In genomic region chr20:61416546-61416945, GRCh38 we compare ENCODE assay signal across 27 cellular contexts.
"Had no signal": no experiment of that assay in that cellular context is flagged by ENCODE, and none has a peak within 500 bp of the region (broad histone marks: within the 10 kb centered on the region; RNA-seq: fewer than 3 reads in every experiment).

No MANE protein-coding gene starts in this region.

- H3K9ac ChIP-seq: parathyroid adenoma had no signal

- DNase-seq: naive thymus-derived CD4-positive, alpha-beta T cell; natural killer cell; occipital lobe; ovary; psoas muscle; right cardiac atrium; right lobe of liver; sigmoid colon; small intestine; stimulated activated CD4-positive, alpha-beta T cell treated with anti-CD3 and anti-CD28 coated beads, Interleukin-12 subunit alpha, Interleukin-12 subunit beta, amount 100 ng/mL, for 4 hours; stimulated activated CD4-positive, alpha-beta T cell treated with anti-CD3 and anti-CD28 coated beads, Interleukin-1b, Interleukin-23, amount 100 ng/mL, for 48 hours; stimulated activated CD4-positive, alpha-beta T cell treated with anti-CD3 and anti-CD28 coated beads, Interleukin-4, amount 100 ng/mL, for 1 hour; stimulated activated CD4-positive, alpha-beta T cell treated with anti-CD3 and anti-CD28 coated beads, Interleukin-4, amount 100 ng/mL, for 4 hours; stimulated activated CD8-positive, alpha-beta memory T cell treated with anti-CD3 and anti-CD28 coated beads, Interleukin-4, amount 100 ng/mL, for 48 hours; stimulated activated naive CD4-positive, alpha-beta T cell; stimulated activated naive CD8-positive, alpha-beta T cell treated with anti-CD3 and anti-CD28 coated beads, Interleukin-15, amount 100 ng/mL, for 72 hours; stimulated activated naive CD8-positive, alpha-beta T cell treated with anti-CD3 and anti-CD28 coated beads, Interleukin-15, Interleukin-2, amounts not matched to agents 100 U/mL and 50 U/mL, for 24 hours; tibial artery; transverse colon; upper lobe of right lung; uterus had no signal

- FAIRE-seq: small intestine had no signal

- H3K4me1 ChIP-seq: parathyroid adenoma, right lobe of liver, sigmoid colon, tibial artery, transverse colon, upper lobe of right lung, uterus had no signal

- H3K4me3 ChIP-seq: ovary, psoas muscle, right lobe of liver, sigmoid colon, tibial artery, transverse colon, upper lobe of right lung, uterus had no signal

- H3K9me3 Mint-ChIP-seq: natural killer cell; nephron; neural crest cell; stimulated activated memory B cell treated with anti-CD40 and anti-IgM and Interleukin-4, amounts not matched to agents 10 μg/mL and 1 μg/mL and 100 μg/mL, for 72 hours; stimulated activated naive CD8-positive, alpha-beta T cell treated with anti-CD3 and anti-CD28 coated beads, Interleukin-15, amount 100 ng/mL, for 72 hours; type B pancreatic cell had no signal

- H2AFZ ChIP-seq: parathyroid adenoma had no signal

- H3K27ac Mint-ChIP-seq: naive thymus-derived CD4-positive, alpha-beta T cell; natural killer cell; nephron; stimulated activated memory B cell treated with anti-CD40 and anti-IgM and Interleukin-4, amounts not matched to agents 10 μg/mL and 1 μg/mL and 100 μg/mL, for 72 hours; stimulated activated naive CD8-positive, alpha-beta T cell treated with anti-CD3 and anti-CD28 coated beads, Interleukin-15, amount 100 ng/mL, for 72 hours; type B pancreatic cell had no signal

- H3K9me3 ChIP-seq: ovary, psoas muscle, right lobe of liver, transverse colon, upper lobe of right lung, uterus had no signal

- H3K36me3 ChIP-seq: ovary, right lobe of liver, sigmoid colon, tibial artery, transverse colon, upper lobe of right lung, uterus had no signal

- H3K27me3 ChIP-seq: ovary, right lobe of liver, tibial artery, transverse colon, upper lobe of right lung, uterus had no signal

- H3K36me3 Mint-ChIP-seq: naive thymus-derived CD4-positive, alpha-beta T cell; natural killer cell; stimulated activated memory B cell treated with anti-CD40 and anti-IgM and Interleukin-4, amounts not matched to agents 10 μg/mL and 1 μg/mL and 100 μg/mL, for 72 hours; type B pancreatic cell had no signal

- H3K4me3 Mint-ChIP-seq: naive thymus-derived CD4-positive, alpha-beta T cell; natural killer cell; nephron; neural crest cell; stimulated activated memory B cell treated with anti-CD40 and anti-IgM and Interleukin-4, amounts not matched to agents 10 μg/mL and 1 μg/mL and 100 μg/mL, for 72 hours; stimulated activated naive CD8-positive, alpha-beta T cell treated with anti-CD3 and anti-CD28 coated beads, Interleukin-15, amount 100 ng/mL, for 72 hours; type B pancreatic cell had no signal

- H3K27me3 Mint-ChIP-seq: progenitor cell of endocrine pancreas; stimulated activated memory B cell treated with anti-CD40 and anti-IgM and Interleukin-4, amounts not matched to agents 10 μg/mL and 1 μg/mL and 100 μg/mL, for 72 hours; stimulated activated naive CD8-positive, alpha-beta T cell treated with anti-CD3 and anti-CD28 coated beads, Interleukin-15, amount 100 ng/mL, for 72 hours; type B pancreatic cell had no signal

- H3K4me1 Mint-ChIP-seq: naive thymus-derived CD4-positive, alpha-beta T cell; natural killer cell; nephron; stimulated activated memory B cell treated with anti-CD40 and anti-IgM and Interleukin-4, amounts not matched to agents 10 μg/mL and 1 μg/mL and 100 μg/mL, for 72 hours; stimulated activated naive CD8-positive, alpha-beta T cell treated with anti-CD3 and anti-CD28 coated beads, Interleukin-15, amount 100 ng/mL, for 72 hours had no signal

- H3K27ac ChIP-seq: ovary, parathyroid adenoma, psoas muscle, right lobe of liver, sigmoid colon, tibial artery, transverse colon, upper lobe of right lung, uterus had no signal
